Comparison of ENCODE assay signal across 20 cellular contexts in genomic region chr5:142445266-142445665, GRCh38.
DNase-seq lines count a peak whose midpoint lies in the region; ATAC-seq and TF ChIP-seq lines count a peak whose summit lies in the region.
"Had no signal": no experiment of that assay in that cellular context is flagged by ENCODE, and none has a peak within 500 bp of the region (broad histone marks: within the 10 kb centered on the region; RNA-seq: fewer than 3 reads in every experiment).

No MANE protein-coding gene starts in this region.

- no peak for TF ChIP-seq CTCF in SK-N-SH (IDR thresholded peaks at IDR 0.05)
- no peak for TF ChIP-seq CTCF in upper lobe of left lung (IDR thresholded peaks at IDR 0.05)

- ATAC-seq in SK-N-SH treated with all-trans-retinoic acid at 6 μM for 48 hours (no peak), right cardiac atrium (peak; percentile 20 to 90), upper lobe of left lung (ENCODE audit: low FRiP score in 2 of 2) (no peak), GM18867 (IDR thresholded peaks at IDR 0.05; ENCODE audit: unreplicated experiment) (no peak), GM19328 (IDR thresholded peaks at IDR 0.05; ENCODE audit: unreplicated experiment) (no peak)
- ATAC-seq: naive thymus-derived CD8-positive, alpha-beta T cell had no signal

- no peak for DNase-seq in SK-N-SH
- peak; percentile 99 to 100 for DNase-seq in SJSA1 (ENCODE audit: low read depth in 1 of 2, low spot score in 2 of 2)
- DNase-seq in right cardiac atrium: peak in 1 of 3 donors; percentile 38
- DNase-seq in upper lobe of left lung: peak in 1 of 2 donors; percentile 45
- DNase-seq in COLO668 (lab: John Stamatoyannopoulos, UW; ENCODE audit: unreplicated experiment): no peak
- DNase-seq: activated CD4-positive, alpha-beta T cell treated with anti-CD3 and anti-CD28 coated beads, Interleukin-2, amount 10 ng/mL, durations not matched to agents 7 days and 5 days; activated CD8-positive, alpha-beta memory T cell treated with anti-CD3 and anti-CD28 coated beads, Interleukin-2, amount 50 U/mL, for 48 hours; activated naive CD4-positive, alpha-beta T cell; CD4-positive, alpha-beta T cell; cortex of kidney; DMS79 treated with DMSO at 0.1 percent for 48 hours; erythroblast; naive thymus-derived CD8-positive, alpha-beta T cell; NCI-H187 treated with DMSO at 0.1 percent for 48 hours; NCI-H446; posterior cingulate gyrus had no signal

- H3K4me3 ChIP-seq in SK-N-SH (ENCODE audit: low read depth in 2 of 2, low read length in 1 of 2) (no peak overlapping the region), SJSA1 (peak overlapping the region; percentile 10), right cardiac atrium (ENCODE audit: low read length) (no peak overlapping the region), upper lobe of left lung (no peak overlapping the region)

- H3K9ac ChIP-seq in SK-N-SH: peak overlapping the region; percentile 38; the same call in 1 of the 2 replicates

- H3K27ac ChIP-seq in SK-N-SH (ENCODE audit: low read depth in 2 of 2, low read length in 1 of 2) (peak overlapping the region in 1 of 2 experiments; percentile 77; a peak in 2 of 4 replicates), SJSA1 (peak overlapping the region; percentile 99), right cardiac atrium (ENCODE audit: low read length) (peak overlapping the region; percentile 45), upper lobe of left lung (peak overlapping the region in 3 of 4 donors; percentile 46 to 54 (median 50))
- H3K27ac ChIP-seq: 22Rv1 had no signal

- no peak overlapping the region for H3K4me2 ChIP-seq in SK-N-SH

- H3F3A ChIP-seq in SK-N-SH (replicated peaks; ENCODE audit: insufficient read depth): peaks cover 10% of the 10 kb centered on the region

- intact Hi-C loops in right cardiac atrium (cut with DNase I): no loop called here

- no peaks in the 10 kb centered on the region for H4K20me1 ChIP-seq in SK-N-SH (ENCODE audit: insufficient read depth)

- H3K4me1 ChIP-seq in SK-N-SH (ENCODE audit: control insufficient read depth in 1 of 2, insufficient read depth in 2 of 2, low read depth in 1 of 2, low read length in 1 of 2): peaks cover 0 to 17% of the 10 kb centered on the region in 2 experiments; a peak in 1 of 4 replicates
- peaks cover 52% of the 10 kb centered on the region for H3K4me1 ChIP-seq in SJSA1 (replicated peaks)
- H3K4me1 ChIP-seq in right cardiac atrium (ENCODE audit: control insufficient read depth, insufficient read depth, low read length): peaks cover under 1% of the 10 kb centered on the region
- H3K4me1 ChIP-seq in upper lobe of left lung: peaks cover 4 to 20% (median 6%) of the 10 kb centered on the region in 4 donors

- TF ChIP-seq POLR2A in upper lobe of left lung (IDR thresholded peaks at IDR 0.05): no peak

- TF ChIP-seq EP300 in SK-N-SH (IDR thresholded peaks at IDR 0.05; ENCODE audit: borderline replicate concordance in 1 of 2, low read depth in 1 of 2, low read length in 1 of 2) (no peak), upper lobe of left lung (IDR thresholded peaks at IDR 0.05) (no peak)

- no peaks in the 10 kb centered on the region for H3K9me2 ChIP-seq in SK-N-SH

- POLR2A ChIA-PET in SK-N-SH (lab: Yijun Ruan, JAX): no interaction called here

- H3K27me3 ChIP-seq in SK-N-SH (ENCODE audit: insufficient read depth): no peaks in the 10 kb centered on the region
- no peaks in the 10 kb centered on the region for H3K27me3 ChIP-seq in SJSA1 (replicated peaks)
- no peaks in the 10 kb centered on the region for H3K27me3 ChIP-seq in right cardiac atrium (ENCODE audit: control insufficient read depth, insufficient read depth)
- no peaks in the 10 kb centered on the region for H3K27me3 ChIP-seq in upper lobe of left lung

- 94% methylated on average over 3 of the region's 5 CpGs for whole genome bisulfite sequencing in SK-N-SH (ENCODE audit: low lambda C conversion rate)
- 93% methylated on average over 5 of the region's 5 CpGs for WGBS in right cardiac atrium
- WGBS in upper lobe of left lung, 2 donors: 95 to 100% methylated on average over 5 of the region's 5 CpGs

- CTCF ChIA-PET in SK-N-SH (lab: Yijun Ruan, JAX): no interaction called here

- TF ChIP-seq RAD21 in SK-N-SH (IDR thresholded peaks at IDR 0.05; ENCODE audit: low read length): no peak

- no peaks in the 10 kb centered on the region for H3K9me3 ChIP-seq in SK-N-SH
- H3K9me3 ChIP-seq in SJSA1 (replicated peaks): no peaks in the 10 kb centered on the region
- H3K9me3 ChIP-seq in right cardiac atrium (ENCODE audit: control insufficient read depth, low read length): no peaks in the 10 kb centered on the region
- H3K9me3 ChIP-seq in upper lobe of left lung: no peaks in the 10 kb centered on the region

- H3K79me2 ChIP-seq in SK-N-SH (ENCODE audit: insufficient read depth): no peaks in the 10 kb centered on the region

- no peaks in the 10 kb centered on the region for H3K36me3 ChIP-seq in SK-N-SH (replicated peaks in 1 of 2; ENCODE audit: control insufficient read depth in 1 of 2, insufficient read depth in 2 of 2, low read length in 1 of 2)
- no peaks in the 10 kb centered on the region for H3K36me3 ChIP-seq in SJSA1
- H3K36me3 ChIP-seq in upper lobe of left lung: no peaks in the 10 kb centered on the region

- H2AFZ ChIP-seq in SK-N-SH (ENCODE audit: low read depth): no peak overlapping the region

TF ChIP-seq in SK-N-SH, 30 proteins besides CTCF, POLR2A, EP300 and RAD21:
- TF ChIP-seq FOXM1 (IDR thresholded peaks at IDR 0.05; ENCODE audit: low read depth): no peak
- no peak for TF ChIP-seq TAF1 (IDR thresholded peaks at IDR 0.05; ENCODE audit: borderline replicate concordance, low read depth, low read length)
- TF ChIP-seq FOSL2 (IDR thresholded peaks at IDR 0.05; ENCODE audit: borderline replicate concordance, low read depth): no peak
- no peak for TF ChIP-seq ELF1 (IDR thresholded peaks at IDR 0.05)
- TF ChIP-seq USF2 (IDR thresholded peaks at IDR 0.05; ENCODE audit: borderline replicate concordance, low read depth, low read length): no peak
- TF ChIP-seq CHD2 (IDR thresholded peaks at IDR 0.05; ENCODE audit: low read length, partially characterized antibody): no peak
- TF ChIP-seq JUND (IDR thresholded peaks at IDR 0.05): no peak
- TF ChIP-seq YY1 (IDR thresholded peaks at IDR 0.05; ENCODE audit: low read depth): no peak

TF ChIP-seq in SK-N-SH treated with all-trans-retinoic acid at 6 μM for 48 hours, 23 proteins besides CTCF, POLR2A, EP300 and RAD21 (continues in another document):
- TF ChIP-seq TOX (CRISPR knock-in tag; IDR thresholded peaks at IDR 0.05; ENCODE audit: borderline replicate concordance) (no peak), ZFP30 (CRISPR knock-in tag; IDR thresholded peaks at IDR 0.05) (no peak), TCF4 (CRISPR knock-in tag; IDR thresholded peaks at IDR 0.05; ENCODE audit: borderline replicate concordance) (no peak), ISL1 (CRISPR knock-in tag; IDR thresholded peaks at IDR 0.05) (no peak), TSHZ2 (CRISPR knock-in tag; IDR thresholded peaks at IDR 0.05) (no peak), ZNF70 (CRISPR knock-in tag; IDR thresholded peaks at IDR 0.05) (no peak), POU6F1 (CRISPR knock-in tag; IDR thresholded peaks at IDR 0.05; ENCODE audit: borderline replicate concordance, low read depth) (no peak), ZNF8 (CRISPR knock-in tag; IDR thresholded peaks at IDR 0.05) (no peak), OSR1 (CRISPR knock-in tag; IDR thresholded peaks at IDR 0.05) (no peak), ZFP3 (CRISPR knock-in tag; IDR thresholded peaks at IDR 0.05) (no peak)

Comparison
In these comparisons a context has a peak if more than half of its experiments do, and no peak if none do; other contexts are left out.
1. DNase-seq: peak in SJSA1 (2 of 2); none in SK-N-SH (single experiment) and COLO668 (single experiment).
2. ATAC-seq: peak in right cardiac atrium (2 of 2); none in SK-N-SH treated with all-trans-retinoic acid at 6 μM for 48 hours (single experiment), upper lobe of left lung (0 of 2), GM18867 (single experiment) and GM19328 (single experiment).